8 cellular contexts compared by ENCODE assay signal in genomic region chr18:3281456-3282400, GRCh38. TPM values are rescaled to one million over a fixed set of nuclear protein-coding genes. Genes with fewer than 3 reads are reported as not detected.
DNase-seq lines count a peak whose midpoint lies in the region; ATAC-seq, FAIRE-seq and TF ChIP-seq lines count a peak whose summit lies in the region.

No MANE protein-coding gene starts in this region.

- no peak overlapping the region for H3K27ac Mint-ChIP-seq in CD4-positive, alpha-beta memory T cell

- no peaks in the 10 kb centered on the region for H3K27me3 Mint-ChIP-seq in CD4-positive, alpha-beta memory T cell

- peaks cover 8% of the 10 kb centered on the region for H3K36me3 ChIP-seq in CD4-positive, alpha-beta memory T cell (ENCODE audit: insufficient read depth, low read length)
- H3K36me3 ChIP-seq in WERI-Rb-1: peaks cover 13% of the 10 kb centered on the region

- peaks cover 0 to 4% (median 1%) of the 10 kb centered on the region in 4 donors for H3K4me1 Mint-ChIP-seq in CD4-positive, alpha-beta memory T cell

- POLR2A ChIA-PET in CD4-positive, alpha-beta memory T cell (lab: Charles Lee; ENCODE audit: partially characterized antibody): interaction anchor here (0.6 to 1.4 kb wide), 6 partner anchors 11 to 385 kb away, joined by 3 to 10 read pairs (median 3); partner anchors contain the start of gene MYL12B

- ATAC-seq in GM21515 (IDR thresholded peaks at IDR 0.05; ENCODE audit: unreplicated experiment) (peak; percentile 52), omental fat pad (ENCODE audit: low FRiP score) (peak; percentile 77), GM21423 (IDR thresholded peaks at IDR 0.05; ENCODE audit: unreplicated experiment) (no peak)

- intact Hi-C loops in CD4-positive, alpha-beta memory T cell (cut with micrococcal nuclease): loop anchor here (1.0 to 2.0 kb wide), 5 partner anchors 42 to 385 kb away; no protein-coding TSS in a partner anchor

- H3K4me3 Mint-ChIP-seq in CD4-positive, alpha-beta memory T cell: no peak overlapping the region

- peaks cover 13 to 20% of the 10 kb centered on the region in 2 donors for H3K36me3 Mint-ChIP-seq in CD4-positive, alpha-beta memory T cell

- H3K4me1 ChIP-seq in CD4-positive, alpha-beta memory T cell (ENCODE audit: insufficient read depth, low read length): no peaks in the 10 kb centered on the region

- no peaks in the 10 kb centered on the region for H3K9me3 ChIP-seq in CD4-positive, alpha-beta memory T cell (ENCODE audit: control insufficient read depth in 1 of 2, low read length in 2 of 2)
- no peaks in the 10 kb centered on the region for H3K9me3 ChIP-seq in WERI-Rb-1 (ENCODE audit: severe bottlenecking)

- H3K27me3 ChIP-seq in CD4-positive, alpha-beta memory T cell (ENCODE audit: insufficient read depth, low read length): no peaks in the 10 kb centered on the region
- H3K27me3 ChIP-seq in WERI-Rb-1 (ENCODE audit: insufficient read depth, low read depth, severe bottlenecking): no peaks in the 10 kb centered on the region

- peaks cover 0 to 2% (median 0%) of the 10 kb centered on the region in 8 donors for H3K9me3 Mint-ChIP-seq in CD4-positive, alpha-beta memory T cell

- CTCF ChIA-PET in CD4-positive, alpha-beta memory T cell (lab: Charles Lee; ENCODE audit: partially characterized antibody): interaction anchor here (0.6 to 17.9 kb wide), 22 partner anchors 8 to 719 kb away, joined by 3 to 317 read pairs (median 5); no protein-coding TSS in a partner anchor

- TF ChIP-seq CTCF in foreskin fibroblast (IDR thresholded peaks at IDR 0.05; ENCODE audit: low read depth, low read length) (peak; percentile 17), omental fat pad (IDR thresholded peaks at IDR 0.05) (no peak), WERI-Rb-1 (IDR thresholded peaks at IDR 0.05; ENCODE audit: low read depth, low read length) (no peak)

- no peak overlapping the region for H3K4me3 ChIP-seq in CD4-positive, alpha-beta memory T cell (ENCODE audit: low read length in 2 of 2)
- no peak overlapping the region for H3K4me3 ChIP-seq in foreskin fibroblast (ENCODE audit: low read depth in 1 of 2, low read length in 2 of 2)
- no peak overlapping the region for H3K4me3 ChIP-seq in WERI-Rb-1 (ENCODE audit: low read depth, low read length)

- peak; percentile 95 for FAIRE-seq in TTC549 (lab: Jason Lieb, UNC)

- H3K27ac ChIP-seq in CD4-positive, alpha-beta memory T cell (ENCODE audit: low read depth, low read length): no peak overlapping the region
- H3K27ac ChIP-seq in WERI-Rb-1: no peak overlapping the region

- DNase-seq in CD4-positive, alpha-beta memory T cell: peak in 4 of 5 donors; percentile 69 to 73 (median 72)
- DNase-seq in NCI-H1694 (lab: John Stamatoyannopoulos, UW) (peak; percentile 86), foreskin fibroblast (peak; percentile 65 to 86), omental fat pad (ENCODE audit: low spot score) (no peak), WERI-Rb-1 (no peak)

RNA-seq across cellular contexts. Expression of gene MYL12B, which starts 19.8 kb away (rescaled TPM):
- 100 to 1,000 TPM; 199 to 219 TPM for total RNA-seq in CD4-positive, alpha-beta memory T cell
- polyA plus RNA-seq in CD4-positive, alpha-beta memory T cell: 1,000 to 10,000 TPM in 1 of 2 donors, 100 to 1,000 TPM in 1; 962 to 1,169 TPM
- 100 to 1,000 TPM; 263 to 352 (median 318) TPM for total RNA-seq in omental fat pad

RNA-seq across cellular contexts. Expression of gene MYL12A, which starts 34.1 kb away (rescaled TPM):
- total RNA-seq in CD4-positive, alpha-beta memory T cell: 100 to 1,000 TPM; 477 to 489 TPM
- polyA plus RNA-seq in CD4-positive, alpha-beta memory T cell: 1,000 to 10,000 TPM; 2,683 to 3,569 TPM
- total RNA-seq in omental fat pad: 100 to 1,000 TPM; 393 to 814 (median 535) TPM

Comparison
In these comparisons a context has a peak if more than half of its experiments do, and no peak if none do; other contexts are left out.
1. DNase-seq: peak in CD4-positive, alpha-beta memory T cell (4 of 5), NCI-H1694 (single experiment) and foreskin fibroblast (2 of 2); none in omental fat pad (single experiment) and WERI-Rb-1 (single experiment).